23 cellular contexts compared by ENCODE assay signal in the genomic region with DNA sequence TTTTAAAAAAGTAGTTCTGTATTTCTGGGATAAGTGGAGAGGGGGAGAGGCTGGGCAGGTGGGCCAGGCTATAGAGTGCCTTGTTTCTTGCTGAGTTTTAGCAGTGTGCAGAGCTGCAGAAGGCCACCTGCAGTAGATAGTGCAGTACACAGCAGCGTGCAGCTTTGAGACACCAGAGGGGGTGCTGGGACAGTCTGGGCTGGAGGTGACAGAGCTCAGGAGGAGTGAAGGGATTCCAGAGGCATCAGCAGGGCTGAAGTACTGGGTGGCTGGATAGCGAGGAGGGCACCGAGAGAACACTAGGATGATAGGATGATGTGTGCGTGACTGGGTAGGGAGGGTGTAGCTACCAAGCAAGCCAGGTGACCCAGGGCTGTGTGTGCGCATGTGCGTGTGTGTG. TPM values are rescaled to one million over a fixed set of nuclear protein-coding genes. Genes with fewer than 3 reads are reported as not detected.
DNase-seq lines count a peak whose midpoint lies in the region; ATAC-seq and TF ChIP-seq lines count a peak whose summit lies in the region.
"Had no signal": no experiment of that assay in that cellular context is flagged by ENCODE, and none has a peak within 500 bp of the region (broad histone marks: within the 10 kb centered on the region; RNA-seq: fewer than 3 reads in every experiment).

No MANE protein-coding gene starts in this region.

- H3K4me3 Mint-ChIP-seq in CD8-positive, alpha-beta T cell, result no peak overlapping the region
- H3K4me3 Mint-ChIP-seq in HFFc6, result no peak overlapping the region
- H3K4me3 Mint-ChIP-seq in effector memory CD8-positive, alpha-beta T cell, result no peak overlapping the region
- no peak overlapping the region for H3K4me3 Mint-ChIP-seq in stimulated activated naive CD8-positive, alpha-beta T cell treated with anti-CD3 and anti-CD28 coated beads, Interleukin-15, Interleukin-2, amounts not matched to agents 100 ng/mL and 50 ng/mL, for 24 hours
- H3K4me3 Mint-ChIP-seq in activated CD8-positive, alpha-beta T cell treated with anti-CD3 and anti-CD28 coated beads, Interleukin-2, amount 10 ng/mL, durations not matched to agents 7 days and 5 days, result no peak overlapping the region
- H3K4me3 Mint-ChIP-seq: CD8-positive, alpha-beta memory T cell; GM23338 had no signal

- peaks cover 38% of the 10 kb centered on the region for H3K36me3 ChIP-seq in CD8-positive, alpha-beta T cell (ENCODE audit: insufficient read depth, low read length)

- H3K9me3 ChIP-seq in CD8-positive, alpha-beta T cell (ENCODE audit: low read length), result no peaks in the 10 kb centered on the region
- H3K9me3 ChIP-seq: BLaER1 treated with 17β-estradiol and CSF1 and Interleukin-3, amounts not matched to agents 10 nM and 100 nM; HAP-1; Peyer's patch had no signal

- no peaks in the 10 kb centered on the region for H3K4me1 ChIP-seq in CD8-positive, alpha-beta T cell (ENCODE audit: insufficient read depth, low read length)
- H3K4me1 ChIP-seq: HAP-1, Peyer's patch had no signal

- POLR2A ChIA-PET in CD8-positive, alpha-beta T cell (lab: Charles Lee), result interaction anchor here (0.7 kb wide), 1 partner anchor 1547 kb away, joined by 3 read pairs; no protein-coding TSS in a partner anchor
- POLR2A ChIA-PET in activated CD8-positive, alpha-beta T cell treated with anti-CD3 and anti-CD28 coated beads, Interleukin-2, amount 10 ng/mL, durations not matched to agents 7 days and 5 days (lab: Charles Lee), result no interaction called here

- intact Hi-C loops in CD8-positive, alpha-beta T cell (cut with DNase I, micrococcal nuclease), result no loop called here

- H3K27ac ChIP-seq in CD8-positive, alpha-beta T cell (ENCODE audit: low read depth, low read length), result no peak overlapping the region
- H3K27ac ChIP-seq: BLaER1 treated with 17β-estradiol and CSF1 and Interleukin-3, amounts not matched to agents 10 nM and 100 nM; Peyer's patch had no signal

- no peak for TF ChIP-seq CTCF in CD8-positive, alpha-beta T cell (IDR thresholded peaks at IDR 0.05)
- no peak for TF ChIP-seq CTCF in HFFc6 (IDR thresholded peaks at IDR 0.05)

- DNase-seq in CD8-positive, alpha-beta T cell, result no peak
- DNase-seq in HFFc6 (no peak), NCI-H1436 treated with DMSO at 0.1 percent for 48 hours (lab: John Stamatoyannopoulos, UW) (no peak)
- DNase-seq in effector memory CD8-positive, alpha-beta T cell, result no peak
- DNase-seq in activated CD8-positive, alpha-beta T cell treated with anti-CD3 and anti-CD28 coated beads, Interleukin-2, amount 10 ng/mL, durations not matched to agents 7 days and 5 days, result no peak
- DNase-seq: Calu3; CD8-positive, alpha-beta memory T cell; DMS153; IMR-90; MV-4-11; NCI-H1105 treated with DMSO at 0.1 percent for 48 hours; NCI-H1694; NCI-H2081; NCI-H2171; NCI-H345; NCI-H524; NCI-H774; Peyer's patch had no signal

- H3K9me3 Mint-ChIP-seq in CD8-positive, alpha-beta T cell, result no peaks in the 10 kb centered on the region
- H3K9me3 Mint-ChIP-seq in HFFc6, result no peaks in the 10 kb centered on the region
- H3K9me3 Mint-ChIP-seq in effector memory CD8-positive, alpha-beta T cell, result no peaks in the 10 kb centered on the region
- H3K9me3 Mint-ChIP-seq in stimulated activated naive CD8-positive, alpha-beta T cell treated with anti-CD3 and anti-CD28 coated beads, Interleukin-15, Interleukin-2, amounts not matched to agents 100 ng/mL and 50 ng/mL, for 24 hours, result no peaks in the 10 kb centered on the region
- H3K9me3 Mint-ChIP-seq in activated CD8-positive, alpha-beta T cell treated with anti-CD3 and anti-CD28 coated beads, Interleukin-2, amount 10 ng/mL, durations not matched to agents 7 days and 5 days (ENCODE audit: insufficient read depth), result no peaks in the 10 kb centered on the region
- H3K9me3 Mint-ChIP-seq: CD8-positive, alpha-beta memory T cell; GM23338 had no signal

- no peaks in the 10 kb centered on the region for H3K27me3 ChIP-seq in CD8-positive, alpha-beta T cell (ENCODE audit: insufficient read depth, low read length)
- H3K27me3 ChIP-seq: BLaER1 treated with 17β-estradiol and CSF1 and Interleukin-3, amounts not matched to agents 10 nM and 100 nM; Peyer's patch had no signal

- H3K27ac Mint-ChIP-seq in CD8-positive, alpha-beta T cell, result peak overlapping the region; percentile 22
- peak overlapping the region; percentile 7; the same call in 1 of the 2 replicates for H3K27ac Mint-ChIP-seq in HFFc6
- H3K27ac Mint-ChIP-seq in effector memory CD8-positive, alpha-beta T cell, result peak overlapping the region; percentile 8 to 71
- H3K27ac Mint-ChIP-seq in stimulated activated naive CD8-positive, alpha-beta T cell treated with anti-CD3 and anti-CD28 coated beads, Interleukin-15, Interleukin-2, amounts not matched to agents 100 ng/mL and 50 ng/mL, for 24 hours, result peak overlapping the region; percentile 66
- no peak overlapping the region for H3K27ac Mint-ChIP-seq in activated CD8-positive, alpha-beta T cell treated with anti-CD3 and anti-CD28 coated beads, Interleukin-2, amount 10 ng/mL, durations not matched to agents 7 days and 5 days
- H3K27ac Mint-ChIP-seq: GM23338 had no signal

- ATAC-seq in CD8-positive, alpha-beta T cell, result no peak
- ATAC-seq in effector memory CD8-positive, alpha-beta T cell (replicated peaks), result no peak
- ATAC-seq in activated CD8-positive, alpha-beta T cell treated with anti-CD3 and anti-CD28 coated beads, Interleukin-2, amount 10 ng/mL, durations not matched to agents 7 days and 5 days, result no peak
- no peak for ATAC-seq in GM19324 (IDR thresholded peaks at IDR 0.05; ENCODE audit: low FRiP score, unreplicated experiment)
- ATAC-seq: GM23338 had no signal

- H3K4me3 ChIP-seq in CD8-positive, alpha-beta T cell (ENCODE audit: low read depth, low read length), result no peak overlapping the region
- H3K4me3 ChIP-seq: BLaER1 treated with 17β-estradiol and CSF1 and Interleukin-3, amounts not matched to agents 10 nM and 100 nM; GM23338; HAP-1; Peyer's patch had no signal

- no peaks in the 10 kb centered on the region for H3K4me1 Mint-ChIP-seq in CD8-positive, alpha-beta T cell (ENCODE audit: low read depth)
- H3K4me1 Mint-ChIP-seq in HFFc6 (ENCODE audit: low read depth), result peaks cover 31% of the 10 kb centered on the region
- no peaks in the 10 kb centered on the region for H3K4me1 Mint-ChIP-seq in effector memory CD8-positive, alpha-beta T cell (ENCODE audit: low read depth in 2 of 2)
- H3K4me1 Mint-ChIP-seq in stimulated activated naive CD8-positive, alpha-beta T cell treated with anti-CD3 and anti-CD28 coated beads, Interleukin-15, Interleukin-2, amounts not matched to agents 100 ng/mL and 50 ng/mL, for 24 hours (ENCODE audit: low read depth), result no peaks in the 10 kb centered on the region
- H3K4me1 Mint-ChIP-seq in activated CD8-positive, alpha-beta T cell treated with anti-CD3 and anti-CD28 coated beads, Interleukin-2, amount 10 ng/mL, durations not matched to agents 7 days and 5 days (ENCODE audit: low read depth), result no peaks in the 10 kb centered on the region
- H3K4me1 Mint-ChIP-seq: CD8-positive, alpha-beta memory T cell; GM23338 had no signal

- peaks cover 84% of the 10 kb centered on the region for H3K36me3 Mint-ChIP-seq in CD8-positive, alpha-beta T cell
- H3K36me3 Mint-ChIP-seq in HFFc6 (ENCODE audit: low read depth), result peaks cover 24% of the 10 kb centered on the region
- peaks cover 62% of the 10 kb centered on the region for H3K36me3 Mint-ChIP-seq in effector memory CD8-positive, alpha-beta T cell (ENCODE audit: insufficient read depth)
- H3K36me3 Mint-ChIP-seq in stimulated activated naive CD8-positive, alpha-beta T cell treated with anti-CD3 and anti-CD28 coated beads, Interleukin-15, Interleukin-2, amounts not matched to agents 100 ng/mL and 50 ng/mL, for 24 hours (ENCODE audit: low read depth), result peaks cover 46% of the 10 kb centered on the region
- H3K36me3 Mint-ChIP-seq in activated CD8-positive, alpha-beta T cell treated with anti-CD3 and anti-CD28 coated beads, Interleukin-2, amount 10 ng/mL, durations not matched to agents 7 days and 5 days (ENCODE audit: low read depth), result peaks cover 28% of the 10 kb centered on the region

- H3K27me3 Mint-ChIP-seq in CD8-positive, alpha-beta T cell (ENCODE audit: low read depth), result no peaks in the 10 kb centered on the region
- no peaks in the 10 kb centered on the region for H3K27me3 Mint-ChIP-seq in HFFc6 (ENCODE audit: insufficient read depth)
- H3K27me3 Mint-ChIP-seq in effector memory CD8-positive, alpha-beta T cell, result no peaks in the 10 kb centered on the region
- no peaks in the 10 kb centered on the region for H3K27me3 Mint-ChIP-seq in stimulated activated naive CD8-positive, alpha-beta T cell treated with anti-CD3 and anti-CD28 coated beads, Interleukin-15, Interleukin-2, amounts not matched to agents 100 ng/mL and 50 ng/mL, for 24 hours
- H3K27me3 Mint-ChIP-seq in activated CD8-positive, alpha-beta T cell treated with anti-CD3 and anti-CD28 coated beads, Interleukin-2, amount 10 ng/mL, durations not matched to agents 7 days and 5 days (ENCODE audit: low read depth), result no peaks in the 10 kb centered on the region
- H3K27me3 Mint-ChIP-seq: CD8-positive, alpha-beta memory T cell had no signal

- CTCF ChIA-PET in CD8-positive, alpha-beta T cell (lab: Charles Lee), result interaction anchor here (0.6 to 1.7 kb wide), 2 partner anchors 10 to 49 kb away, joined by 3 to 6 read pairs; no protein-coding TSS in a partner anchor
- CTCF ChIA-PET in activated CD8-positive, alpha-beta T cell treated with anti-CD3 and anti-CD28 coated beads, Interleukin-2, amount 10 ng/mL, durations not matched to agents 7 days and 5 days (lab: Charles Lee), result no interaction called here

RNA-seq across cellular contexts. Expression of a gene that starts 26.6 kb away (rescaled TPM):
- total RNA-seq in CD8-positive, alpha-beta T cell, result 10 to 100 TPM; 20.9 to 28.6 TPM
- total RNA-seq in HFFc6 (2021; fragmentation: NEBNext Ultra II Directional; extraction: Animal tissue kit (Norgen Biotek cat#: 25700)), result 10 to 100 TPM; 31.7 to 44.1 (median 41.5) TPM
- 10 to 100 TPM; 37.9 to 41.3 TPM for total RNA-seq in activated CD8-positive, alpha-beta T cell treated with anti-CD3 and anti-CD28 coated beads, Interleukin-2, amount 10 ng/mL, durations not matched to agents 7 days and 5 days
